Comparison of ENCODE assay signal across 8 cellular contexts in genomic region chr1:211676106-211676583, GRCh38. TPM values are rescaled to one million over a fixed set of nuclear protein-coding genes. Genes with fewer than 3 reads are reported as not detected.
DNase-seq lines count a peak whose midpoint lies in the region; ATAC-seq and TF ChIP-seq lines count a peak whose summit lies in the region.

No MANE protein-coding gene starts in this region.

- H3K27ac ChIP-seq in SJSA1: no peak overlapping the region
- no peak overlapping the region for H3K27ac ChIP-seq in sigmoid colon

- no peaks in the 10 kb centered on the region for H3K9me3 ChIP-seq in SJSA1 (replicated peaks)
- no peaks in the 10 kb centered on the region for H3K9me3 ChIP-seq in sigmoid colon

- H3K4me1 ChIP-seq in SJSA1 (replicated peaks): peaks cover 13% of the 10 kb centered on the region
- peaks cover 0 to 13% (median 11%) of the 10 kb centered on the region in 4 donors for H3K4me1 ChIP-seq in sigmoid colon

- H3K27me3 ChIP-seq in SJSA1 (replicated peaks): no peaks in the 10 kb centered on the region
- H3K27me3 ChIP-seq in sigmoid colon: no peaks in the 10 kb centered on the region

- H3K4me3 ChIP-seq in GM12864 (ENCODE audit: low read depth, low read length): peak overlapping the region; percentile 83
- peak overlapping the region; percentile 61 for H3K4me3 ChIP-seq in SJSA1
- H3K4me3 ChIP-seq in fibroblast of the aortic adventitia (ENCODE audit: low read depth, low read length): peak overlapping the region; percentile 82
- peak overlapping the region; percentile 12 to 55 (median 48) for H3K4me3 ChIP-seq in sigmoid colon

- DNase-seq in GM12864 (ENCODE audit: low read depth) (no peak), SJSA1 (ENCODE audit: low read depth in 1 of 2, low spot score in 2 of 2) (no peak), fibroblast of the aortic adventitia (ENCODE audit: low read depth) (no peak), sigmoid colon (no peak), OCI-M1 (lab: John Stamatoyannopoulos, UW) (no peak), NCI-H1694 treated with DMSO at 0.1 percent for 48 hours (lab: John Stamatoyannopoulos, UW) (no peak)
- no peak for DNase-seq in stimulated activated CD4-positive, alpha-beta T cell treated with anti-CD3 and anti-CD28 coated beads, Interleukin-1b, Interleukin-23, amount 100 ng/mL, for 48 hours

- ATAC-seq in GM19035 (IDR thresholded peaks at IDR 0.05; ENCODE audit: unreplicated experiment): no peak

- TF ChIP-seq CTCF in GM12864 (IDR thresholded peaks at IDR 0.05; ENCODE audit: low read depth, low read length, missing control alignments) (no peak), fibroblast of the aortic adventitia (IDR thresholded peaks at IDR 0.05; ENCODE audit: insufficient read depth, low read length) (no peak), sigmoid colon (IDR thresholded peaks at IDR 0.05) (no peak)

- H3K36me3 ChIP-seq in SJSA1 (peaks cover 24% of the 10 kb centered on the region), sigmoid colon (no peaks in the 10 kb centered on the region)

- intact Hi-C loops in sigmoid colon (cut with DNase I): no loop called here

- WGBS in sigmoid colon, 2 donors: 30 to 49% methylated on average over 19 of the region's 19 CpGs

- TF ChIP-seq POLR2A in sigmoid colon (IDR thresholded peaks at IDR 0.05): no peak

- no peak for TF ChIP-seq EP300 in sigmoid colon (IDR thresholded peaks at IDR 0.05)

RNA-seq across cellular contexts. Expression of gene NEK2, which starts 0.7 kb away (rescaled TPM):
- total RNA-seq in SJSA1 (2014; rRNA removed; shearing (Covaris generic)): 61.4 and 75.1 TPM in 2 replicates
- total RNA-seq in fibroblast of the aortic adventitia (ENCODE audit: low replicate concordance): 12.4 TPM in 1 of 2 replicates, not detected in the other
- total RNA-seq in sigmoid colon: 1 to 10 TPM in 1 of 4 donors, under 1 TPM in 1, not detected in 2; 0.41 to 1.9 TPM
- 10 to 100 TPM in 1 of 3 donors, 1 to 10 TPM in 2; 1.8 to 11.5 (median 8.1) TPM for polyA plus RNA-seq in sigmoid colon
